ENCODE assay signal across 2 cellular contexts in genomic region chr6:129440691-129441090, GRCh38.
TF ChIP-seq lines count a peak whose summit lies in the region.

No MANE protein-coding gene starts in this region.

TF ChIP-seq in HCT116, 20 proteins besides CTCF, POLR2A, EP300 and RAD21 (continued from another document):
- TF ChIP-seq, protein P1, sequence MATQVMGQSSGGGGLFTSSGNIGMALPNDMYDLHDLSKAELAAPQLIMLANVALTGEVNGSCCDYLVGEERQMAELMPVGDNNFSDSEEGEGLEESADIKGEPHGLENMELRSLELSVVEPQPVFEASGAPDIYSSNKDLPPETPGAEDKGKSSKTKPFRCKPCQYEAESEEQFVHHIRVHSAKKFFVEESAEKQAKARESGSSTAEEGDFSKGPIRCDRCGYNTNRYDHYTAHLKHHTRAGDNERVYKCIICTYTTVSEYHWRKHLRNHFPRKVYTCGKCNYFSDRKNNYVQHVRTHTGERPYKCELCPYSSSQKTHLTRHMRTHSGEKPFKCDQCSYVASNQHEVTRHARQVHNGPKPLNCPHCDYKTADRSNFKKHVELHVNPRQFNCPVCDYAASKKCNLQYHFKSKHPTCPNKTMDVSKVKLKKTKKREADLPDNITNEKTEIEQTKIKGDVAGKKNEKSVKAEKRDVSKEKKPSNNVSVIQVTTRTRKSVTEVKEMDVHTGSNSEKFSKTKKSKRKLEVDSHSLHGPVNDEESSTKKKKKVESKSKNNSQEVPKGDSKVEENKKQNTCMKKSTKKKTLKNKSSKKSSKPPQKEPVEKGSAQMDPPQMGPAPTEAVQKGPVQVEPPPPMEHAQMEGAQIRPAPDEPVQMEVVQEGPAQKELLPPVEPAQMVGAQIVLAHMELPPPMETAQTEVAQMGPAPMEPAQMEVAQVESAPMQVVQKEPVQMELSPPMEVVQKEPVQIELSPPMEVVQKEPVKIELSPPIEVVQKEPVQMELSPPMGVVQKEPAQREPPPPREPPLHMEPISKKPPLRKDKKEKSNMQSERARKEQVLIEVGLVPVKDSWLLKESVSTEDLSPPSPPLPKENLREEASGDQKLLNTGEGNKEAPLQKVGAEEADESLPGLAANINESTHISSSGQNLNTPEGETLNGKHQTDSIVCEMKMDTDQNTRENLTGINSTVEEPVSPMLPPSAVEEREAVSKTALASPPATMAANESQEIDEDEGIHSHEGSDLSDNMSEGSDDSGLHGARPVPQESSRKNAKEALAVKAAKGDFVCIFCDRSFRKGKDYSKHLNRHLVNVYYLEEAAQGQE (IDR thresholded peaks at IDR 0.05; ENCODE audit: low read depth), result no peak
- TF ChIP-seq CEBPB (IDR thresholded peaks at IDR 0.05; ENCODE audit: low read depth) (no peak), SRF (IDR thresholded peaks at IDR 0.05; ENCODE audit: low read depth) (no peak), ELF1 (IDR thresholded peaks at IDR 0.05; ENCODE audit: borderline replicate concordance, low read depth) (no peak), MAX (IDR thresholded peaks at IDR 0.05) (no peak), ZNF274 (IDR thresholded peaks at IDR 0.05; ENCODE audit: low read depth, low read length) (no peak), EGR1 (IDR thresholded peaks at IDR 0.05; ENCODE audit: low read depth) (no peak), SIN3A (IDR thresholded peaks at IDR 0.05; ENCODE audit: low read depth) (no peak), POLR2AphosphoS5 (IDR thresholded peaks at IDR 0.05; ENCODE audit: low read depth, low read length) (no peak), TCF7L2 (IDR thresholded peaks at IDR 0.05; ENCODE audit: borderline replicate concordance, extremely low read depth, insufficient read depth, insufficient read length) (no peak), EZH2 (IDR thresholded peaks at IDR 0.05) (no peak), ZFX (IDR thresholded peaks at IDR 0.05) (no peak), SP1 (IDR thresholded peaks at IDR 0.05; ENCODE audit: low read depth) (no peak), YY1 (IDR thresholded peaks at IDR 0.05; ENCODE audit: extremely low read depth, insufficient replicate concordance, low read depth, low read length) (no peak), EZH2phosphoT487 (IDR thresholded peaks at IDR 0.05; ENCODE audit: borderline replicate concordance) (no peak)
- TF ChIP-seq, protein P2, sequence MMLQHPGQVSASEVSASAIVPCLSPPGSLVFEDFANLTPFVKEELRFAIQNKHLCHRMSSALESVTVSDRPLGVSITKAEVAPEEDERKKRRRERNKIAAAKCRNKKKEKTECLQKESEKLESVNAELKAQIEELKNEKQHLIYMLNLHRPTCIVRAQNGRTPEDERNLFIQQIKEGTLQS (IDR thresholded peaks at IDR 0.05), result no peak
- TF ChIP-seq, protein P3, sequence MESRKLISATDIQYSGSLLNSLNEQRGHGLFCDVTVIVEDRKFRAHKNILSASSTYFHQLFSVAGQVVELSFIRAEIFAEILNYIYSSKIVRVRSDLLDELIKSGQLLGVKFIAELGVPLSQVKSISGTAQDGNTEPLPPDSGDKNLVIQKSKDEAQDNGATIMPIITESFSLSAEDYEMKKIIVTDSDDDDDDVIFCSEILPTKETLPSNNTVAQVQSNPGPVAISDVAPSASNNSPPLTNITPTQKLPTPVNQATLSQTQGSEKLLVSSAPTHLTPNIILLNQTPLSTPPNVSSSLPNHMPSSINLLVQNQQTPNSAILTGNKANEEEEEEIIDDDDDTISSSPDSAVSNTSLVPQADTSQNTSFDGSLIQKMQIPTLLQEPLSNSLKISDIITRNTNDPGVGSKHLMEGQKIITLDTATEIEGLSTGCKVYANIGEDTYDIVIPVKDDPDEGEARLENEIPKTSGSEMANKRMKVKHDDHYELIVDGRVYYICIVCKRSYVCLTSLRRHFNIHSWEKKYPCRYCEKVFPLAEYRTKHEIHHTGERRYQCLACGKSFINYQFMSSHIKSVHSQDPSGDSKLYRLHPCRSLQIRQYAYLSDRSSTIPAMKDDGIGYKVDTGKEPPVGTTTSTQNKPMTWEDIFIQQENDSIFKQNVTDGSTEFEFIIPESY (IDR thresholded peaks at IDR 0.05; ENCODE audit: extremely low read depth, insufficient replicate concordance, low read length), result no peak

TF ChIP-seq in neural cell, 6 proteins besides CTCF, POLR2A, EP300 and RAD21 (continued from another document):
- TF ChIP-seq SMC3 (conservative IDR thresholded peaks at IDR 0.05; ENCODE audit: poor library complexity) (no peak), EZH2 (IDR thresholded peaks at IDR 0.05; ENCODE audit: borderline replicate concordance, insufficient read depth, low read length, poor library complexity, severe bottlenecking) (no peak)
